1 cellular context compared by ENCODE assay signal in genomic region chr17:82346342-82347300, GRCh38.
A peak's percentile ranks its signal among the peaks of the same experiment; 100 is the strongest.
TF ChIP-seq lines count a peak whose summit lies in the region.

No MANE protein-coding gene starts in this region.

TF ChIP-seq in HepG2, 621 proteins besides CTCF, POLR2A, EP300 and RAD21 (continued from another document and continues in another):
- peak; percentile 77; the same call in 1 of the 2 replicates for TF ChIP-seq ZNF142 (CRISPR knock-in tag; IDR thresholded peaks at IDR 0.05)
- TF ChIP-seq SIN3A (IDR thresholded peaks at IDR 0.05; ENCODE audit: borderline replicate concordance, low read depth, low read length), result peak; percentile 68; the same call in 1 of the 2 replicates
- no peak for TF ChIP-seq ZNF562 (CRISPR knock-in tag; IDR thresholded peaks at IDR 0.05; ENCODE audit: borderline replicate concordance)
- TF ChIP-seq ELF4 (CRISPR knock-in tag; IDR thresholded peaks at IDR 0.05; ENCODE audit: borderline replicate concordance), result no peak
- TF ChIP-seq FOXM1 (CRISPR knock-in tag; IDR thresholded peaks at IDR 0.05), result no peak
- peak; percentile 75 for TF ChIP-seq SKI (IDR thresholded peaks at IDR 0.05; ENCODE audit: partially characterized antibody)
- 0 out of 2 replicates have a peak, but pooled peaks have one; percentile 54 for TF ChIP-seq BATF2 (CRISPR knock-in tag; IDR thresholded peaks at IDR 0.05)
- 0 out of 2 replicates have a peak, but pooled peaks have one; percentile 41 for TF ChIP-seq CREB3 (CRISPR knock-in tag; IDR thresholded peaks at IDR 0.05)
- no peak for TF ChIP-seq NR0B2 (CRISPR knock-in tag; IDR thresholded peaks at IDR 0.05)
- TF ChIP-seq ZNF292 (CRISPR knock-in tag; IDR thresholded peaks at IDR 0.05; ENCODE audit: borderline replicate concordance, low read depth), result peak; percentile 80; the same call in 1 of the 2 replicates
- peak; percentile 74; the same call in 1 of the 2 replicates for TF ChIP-seq ZBTB46 (CRISPR knock-in tag; IDR thresholded peaks at IDR 0.05; ENCODE audit: borderline replicate concordance)
- no peak for TF ChIP-seq TBP (CRISPR knock-in tag; IDR thresholded peaks at IDR 0.05)
- TF ChIP-seq ZNF550 (CRISPR knock-in tag; IDR thresholded peaks at IDR 0.05; ENCODE audit: borderline replicate concordance), result no peak; the same call in 1 of the 2 replicates
- TF ChIP-seq HMG20B (CRISPR knock-in tag; conservative IDR thresholded peaks at IDR 0.05), result peak; percentile 79
- TF ChIP-seq KLF6 (CRISPR knock-in tag; IDR thresholded peaks at IDR 0.05), result peak; percentile 98
- peak; percentile 76; the same call in 1 of the 2 replicates for TF ChIP-seq ZFP90 (CRISPR knock-in tag; IDR thresholded peaks at IDR 0.05; ENCODE audit: borderline replicate concordance)
- no peak for TF ChIP-seq ZNF513 (CRISPR knock-in tag; conservative IDR thresholded peaks at IDR 0.05)
- TF ChIP-seq ZNF547 (CRISPR knock-in tag; IDR thresholded peaks at IDR 0.05), result peak; percentile 74; the same call in 1 of the 2 replicates
- peak; percentile 96 to 99 for TF ChIP-seq NR2F1 (CRISPR knock-in tag; IDR thresholded peaks at IDR 0.05)
- TF ChIP-seq SALL2 (CRISPR knock-in tag; IDR thresholded peaks at IDR 0.05), result peak; percentile 87
- no peak; the same call in 1 of the 2 replicates for TF ChIP-seq ZNF703 (CRISPR knock-in tag; IDR thresholded peaks at IDR 0.05; ENCODE audit: borderline replicate concordance)
- no peak for TF ChIP-seq ZFAT (CRISPR knock-in tag; conservative IDR thresholded peaks at IDR 0.05)
- TF ChIP-seq ZNF549 (CRISPR knock-in tag; IDR thresholded peaks at IDR 0.05), result no peak
- no peak; the same call in 1 of the 2 replicates for TF ChIP-seq ZNF709 (CRISPR knock-in tag; IDR thresholded peaks at IDR 0.05)
- no peak for TF ChIP-seq CENPBD1 (CRISPR knock-in tag; IDR thresholded peaks at IDR 0.05; ENCODE audit: borderline replicate concordance, low read depth)
- TF ChIP-seq ZNF24 (IDR thresholded peaks at IDR 0.05), result no peak
- peak; percentile 67; the same call in 1 of the 2 replicates for TF ChIP-seq NAIF1 (CRISPR knock-in tag; IDR thresholded peaks at IDR 0.05; ENCODE audit: borderline replicate concordance)
- no peak for TF ChIP-seq ZNF382 (CRISPR knock-in tag; IDR thresholded peaks at IDR 0.05; ENCODE audit: borderline replicate concordance)
- TF ChIP-seq ZMYM4 (CRISPR knock-in tag; IDR thresholded peaks at IDR 0.05), result peak; percentile 78
- 0 out of 2 replicates have a peak, but pooled peaks have one; percentile 30 for TF ChIP-seq ZNF782 (CRISPR knock-in tag; IDR thresholded peaks at IDR 0.05; ENCODE audit: borderline replicate concordance)
- peak; percentile 71 for TF ChIP-seq CBX1 (IDR thresholded peaks at IDR 0.05; ENCODE audit: low read depth)
- peak; percentile 98 for TF ChIP-seq NFAT5 (CRISPR knock-in tag; IDR thresholded peaks at IDR 0.05)
- peak; percentile 84 for TF ChIP-seq FOXA1 (IDR thresholded peaks at IDR 0.05)
- TF ChIP-seq FOXA1 (CRISPR knock-in tag; IDR thresholded peaks at IDR 0.05), result peak; percentile 89
- peak; percentile 92 for TF ChIP-seq KAT8 (CRISPR knock-in tag; IDR thresholded peaks at IDR 0.05)
- peak; percentile 99 for TF ChIP-seq NR2F2 (IDR thresholded peaks at IDR 0.05; ENCODE audit: borderline replicate concordance, low read depth)
- TF ChIP-seq ONECUT2 (CRISPR knock-in tag; IDR thresholded peaks at IDR 0.05), result peak; percentile 100
